ENCODE assay signal across 8 cellular contexts in genomic region chr5:72015103-72015548, GRCh38.
DNase-seq lines count a peak whose midpoint lies in the region; ATAC-seq and TF ChIP-seq lines count a peak whose summit lies in the region.

No MANE protein-coding gene starts in this region.

- H3K79me2 ChIP-seq in MM.1S (ENCODE audit: low read length): no peaks in the 10 kb centered on the region

- no peak overlapping the region for H2AFZ ChIP-seq in MM.1S (ENCODE audit: low read length)

- no peaks in the 10 kb centered on the region for H3K9me2 ChIP-seq in MM.1S (replicated peaks; ENCODE audit: insufficient read depth, low read length)

- no peak for TF ChIP-seq EP300 in tibial nerve (IDR thresholded peaks at IDR 0.05)

- no peaks in the 10 kb centered on the region for H3F3A ChIP-seq in MM.1S (ENCODE audit: insufficient read depth, low read length)

- no peak overlapping the region for H3K4me3 ChIP-seq in tibial nerve
- H3K4me3 ChIP-seq in MM.1S (ENCODE audit: low read length): no peak overlapping the region
- H3K4me3 ChIP-seq in WERI-Rb-1 (ENCODE audit: low read depth, low read length): no peak overlapping the region

- no peak overlapping the region for H3K4me2 ChIP-seq in MM.1S (ENCODE audit: low read depth, low read length)

- ATAC-seq in left lobe of liver: peak; percentile 24
- no peak for ATAC-seq in GM18505 (IDR thresholded peaks at IDR 0.05; ENCODE audit: unreplicated experiment)

- H3K27ac ChIP-seq in tibial nerve: no peak overlapping the region
- H3K27ac ChIP-seq in MM.1S (ENCODE audit: low read length): no peak overlapping the region
- no peak overlapping the region for H3K27ac ChIP-seq in WERI-Rb-1

- TF ChIP-seq CTCF in tibial nerve (IDR thresholded peaks at IDR 0.05): no peak
- TF ChIP-seq CTCF in MM.1S (IDR thresholded peaks at IDR 0.05; ENCODE audit: low read length): no peak
- TF ChIP-seq CTCF in WERI-Rb-1 (IDR thresholded peaks at IDR 0.05; ENCODE audit: low read depth, low read length): no peak

- no peaks in the 10 kb centered on the region for H3K27me3 ChIP-seq in tibial nerve
- H3K27me3 ChIP-seq in MM.1S (replicated peaks; ENCODE audit: insufficient read depth, low read length): no peaks in the 10 kb centered on the region
- H3K27me3 ChIP-seq in WERI-Rb-1 (ENCODE audit: insufficient read depth, low read depth, severe bottlenecking): no peaks in the 10 kb centered on the region

- TF ChIP-seq POLR2A in tibial nerve (IDR thresholded peaks at IDR 0.05) (no peak), GM18505 (IDR thresholded peaks at IDR 0.05; ENCODE audit: borderline replicate concordance, extremely low read depth, insufficient read depth, insufficient read length) (no peak)

- H3K9ac ChIP-seq in MM.1S (ENCODE audit: low read length): no peak overlapping the region

- WGBS in tibial nerve, 2 donors: 25 to 34% methylated on average over 7 of the region's 7 CpGs

- H4K20me1 ChIP-seq in MM.1S (ENCODE audit: insufficient read depth, low read length): no peaks in the 10 kb centered on the region

- DNase-seq in DMS 273 treated with DMSO at 0.1 percent for 48 hours (lab: John Stamatoyannopoulos, UW) (peak; percentile 94), NCI-H1092 treated with DMSO at 0.1 percent for 48 hours (lab: John Stamatoyannopoulos, UW) (peak; percentile 73), amniotic epithelial cell (ENCODE audit: low read depth) (peak; percentile 68), left lobe of liver (ENCODE audit: low spot score) (peak; percentile 46), tibial nerve (ENCODE audit: low spot score in 2 of 2) (no peak), MM.1S (no peak), WERI-Rb-1 (no peak)

- H3K9me3 ChIP-seq in tibial nerve: peaks cover 0 to 13% (median 0%) of the 10 kb centered on the region in 4 donors
- no peaks in the 10 kb centered on the region for H3K9me3 ChIP-seq in MM.1S (replicated peaks; ENCODE audit: insufficient read depth, low read length)
- peaks cover 6% of the 10 kb centered on the region for H3K9me3 ChIP-seq in WERI-Rb-1 (ENCODE audit: severe bottlenecking)

- H3K36me3 ChIP-seq in tibial nerve (no peaks in the 10 kb centered on the region), MM.1S (replicated peaks; ENCODE audit: insufficient read depth, low read length) (no peaks in the 10 kb centered on the region), WERI-Rb-1 (no peaks in the 10 kb centered on the region)

- H3K4me1 ChIP-seq in tibial nerve (peaks cover 0 to 5% (median 0%) of the 10 kb centered on the region in 4 donors), MM.1S (ENCODE audit: low read length) (no peaks in the 10 kb centered on the region)

Comparison
In these comparisons a context has a peak if more than half of its experiments do, and no peak if none do; other contexts are left out.
1. DNase-seq: peak in DMS 273 treated with DMSO at 0.1 percent for 48 hours (single experiment), NCI-H1092 treated with DMSO at 0.1 percent for 48 hours (single experiment), amniotic epithelial cell (single experiment) and left lobe of liver (single experiment); none in tibial nerve (0 of 2), MM.1S (single experiment) and WERI-Rb-1 (single experiment).